Comparison of ENCODE assay signal across 1 cellular context in the genomic region with DNA sequence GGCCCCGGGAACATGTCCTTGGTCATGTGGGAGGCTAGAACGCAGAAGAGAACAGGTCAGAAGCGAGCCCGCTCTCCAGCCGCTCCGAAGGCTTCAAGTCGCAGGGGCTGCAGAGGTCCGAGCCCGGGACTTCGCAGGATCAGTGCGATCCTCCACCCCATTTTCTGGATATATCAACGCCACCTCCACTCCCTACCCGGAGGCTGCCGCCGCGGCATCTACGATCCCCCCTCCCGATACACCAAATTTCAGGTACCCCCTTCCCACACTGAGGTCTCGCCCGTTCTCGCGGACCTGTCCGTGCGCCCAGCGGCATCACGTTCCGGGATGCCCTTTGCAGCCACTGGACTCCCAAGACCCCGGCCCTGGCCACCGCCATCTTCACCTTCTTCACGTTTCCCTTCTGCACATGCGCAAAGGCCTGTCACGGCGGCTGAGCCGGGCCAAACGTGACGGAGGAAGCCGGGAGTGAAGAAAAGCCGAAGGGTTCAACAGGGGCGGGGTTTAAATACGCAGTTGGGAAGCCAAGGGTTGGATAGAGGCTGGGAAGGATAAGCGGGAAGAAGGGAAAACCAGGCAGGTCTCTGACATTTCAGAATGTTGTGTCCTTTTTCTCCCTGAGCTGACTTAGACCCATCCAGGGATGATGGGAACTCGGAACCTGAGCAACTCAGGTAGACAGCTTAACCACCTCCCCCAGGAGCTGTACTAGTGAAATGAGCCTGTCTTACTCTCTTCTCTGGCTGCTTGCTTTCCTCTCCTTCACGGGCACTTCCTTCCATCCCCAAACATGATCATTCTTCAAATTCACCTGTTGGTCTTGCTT.
TF ChIP-seq lines count a peak whose summit lies in the region.

A gene (minus strand): TSS at position 399 of the 826 bp plus-strand sequence. CDS start 20 bp downstream, at position 379.

TF ChIP-seq in HepG2, 621 proteins besides CTCF, POLR2A, EP300 and RAD21 (continued from another document):
- TF ChIP-seq, protein P1, sequence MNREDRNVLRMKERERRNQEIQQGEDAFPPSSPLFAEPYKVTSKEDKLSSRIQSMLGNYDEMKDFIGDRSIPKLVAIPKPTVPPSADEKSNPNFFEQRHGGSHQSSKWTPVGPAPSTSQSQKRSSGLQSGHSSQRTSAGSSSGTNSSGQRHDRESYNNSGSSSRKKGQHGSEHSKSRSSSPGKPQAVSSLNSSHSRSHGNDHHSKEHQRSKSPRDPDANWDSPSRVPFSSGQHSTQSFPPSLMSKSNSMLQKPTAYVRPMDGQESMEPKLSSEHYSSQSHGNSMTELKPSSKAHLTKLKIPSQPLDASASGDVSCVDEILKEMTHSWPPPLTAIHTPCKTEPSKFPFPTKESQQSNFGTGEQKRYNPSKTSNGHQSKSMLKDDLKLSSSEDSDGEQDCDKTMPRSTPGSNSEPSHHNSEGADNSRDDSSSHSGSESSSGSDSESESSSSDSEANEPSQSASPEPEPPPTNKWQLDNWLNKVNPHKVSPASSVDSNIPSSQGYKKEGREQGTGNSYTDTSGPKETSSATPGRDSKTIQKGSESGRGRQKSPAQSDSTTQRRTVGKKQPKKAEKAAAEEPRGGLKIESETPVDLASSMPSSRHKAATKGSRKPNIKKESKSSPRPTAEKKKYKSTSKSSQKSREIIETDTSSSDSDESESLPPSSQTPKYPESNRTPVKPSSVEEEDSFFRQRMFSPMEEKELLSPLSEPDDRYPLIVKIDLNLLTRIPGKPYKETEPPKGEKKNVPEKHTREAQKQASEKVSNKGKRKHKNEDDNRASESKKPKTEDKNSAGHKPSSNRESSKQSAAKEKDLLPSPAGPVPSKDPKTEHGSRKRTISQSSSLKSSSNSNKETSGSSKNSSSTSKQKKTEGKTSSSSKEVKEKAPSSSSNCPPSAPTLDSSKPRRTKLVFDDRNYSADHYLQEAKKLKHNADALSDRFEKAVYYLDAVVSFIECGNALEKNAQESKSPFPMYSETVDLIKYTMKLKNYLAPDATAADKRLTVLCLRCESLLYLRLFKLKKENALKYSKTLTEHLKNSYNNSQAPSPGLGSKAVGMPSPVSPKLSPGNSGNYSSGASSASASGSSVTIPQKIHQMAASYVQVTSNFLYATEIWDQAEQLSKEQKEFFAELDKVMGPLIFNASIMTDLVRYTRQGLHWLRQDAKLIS (CRISPR knock-in tag; IDR thresholded peaks at IDR 0.05), result no peak
- TF ChIP-seq PITX1 (CRISPR knock-in tag; IDR thresholded peaks at IDR 0.05), result peak; percentile 61; the same call in 1 of the 2 replicates
- TF ChIP-seq, protein P2, sequence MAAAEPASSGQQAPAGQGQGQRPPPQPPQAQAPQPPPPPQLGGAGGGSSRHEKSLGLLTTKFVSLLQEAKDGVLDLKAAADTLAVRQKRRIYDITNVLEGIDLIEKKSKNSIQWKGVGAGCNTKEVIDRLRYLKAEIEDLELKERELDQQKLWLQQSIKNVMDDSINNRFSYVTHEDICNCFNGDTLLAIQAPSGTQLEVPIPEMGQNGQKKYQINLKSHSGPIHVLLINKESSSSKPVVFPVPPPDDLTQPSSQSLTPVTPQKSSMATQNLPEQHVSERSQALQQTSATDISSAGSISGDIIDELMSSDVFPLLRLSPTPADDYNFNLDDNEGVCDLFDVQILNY (CRISPR knock-in tag; conservative IDR thresholded peaks at IDR 0.05), result no peak
- TF ChIP-seq, protein P3, sequence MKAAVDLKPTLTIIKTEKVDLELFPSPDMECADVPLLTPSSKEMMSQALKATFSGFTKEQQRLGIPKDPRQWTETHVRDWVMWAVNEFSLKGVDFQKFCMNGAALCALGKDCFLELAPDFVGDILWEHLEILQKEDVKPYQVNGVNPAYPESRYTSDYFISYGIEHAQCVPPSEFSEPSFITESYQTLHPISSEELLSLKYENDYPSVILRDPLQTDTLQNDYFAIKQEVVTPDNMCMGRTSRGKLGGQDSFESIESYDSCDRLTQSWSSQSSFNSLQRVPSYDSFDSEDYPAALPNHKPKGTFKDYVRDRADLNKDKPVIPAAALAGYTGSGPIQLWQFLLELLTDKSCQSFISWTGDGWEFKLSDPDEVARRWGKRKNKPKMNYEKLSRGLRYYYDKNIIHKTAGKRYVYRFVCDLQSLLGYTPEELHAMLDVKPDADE (CRISPR knock-in tag; IDR thresholded peaks at IDR 0.05), result no peak
- no peak for TF ChIP-seq ZFP36L2 (CRISPR knock-in tag; IDR thresholded peaks at IDR 0.05)
- no peak for TF ChIP-seq ZNF256 (CRISPR knock-in tag; conservative IDR thresholded peaks at IDR 0.05)
- TF ChIP-seq, protein P4, sequence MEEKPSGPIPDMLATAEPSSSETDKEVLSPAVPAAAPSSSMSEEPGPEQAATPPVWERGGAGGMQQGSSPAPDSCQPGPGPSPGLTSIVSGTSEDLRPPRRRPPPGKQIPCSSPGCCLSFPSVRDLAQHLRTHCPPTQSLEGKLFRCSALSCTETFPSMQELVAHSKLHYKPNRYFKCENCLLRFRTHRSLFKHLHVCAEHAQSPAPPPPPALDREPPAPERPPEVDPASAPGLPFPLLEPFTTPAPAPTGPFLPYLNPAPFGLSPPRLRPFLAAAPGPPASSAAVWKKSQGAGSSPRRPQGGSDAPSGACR (CRISPR knock-in tag; IDR thresholded peaks at IDR 0.05), result no peak
- TF ChIP-seq, protein P5, sequence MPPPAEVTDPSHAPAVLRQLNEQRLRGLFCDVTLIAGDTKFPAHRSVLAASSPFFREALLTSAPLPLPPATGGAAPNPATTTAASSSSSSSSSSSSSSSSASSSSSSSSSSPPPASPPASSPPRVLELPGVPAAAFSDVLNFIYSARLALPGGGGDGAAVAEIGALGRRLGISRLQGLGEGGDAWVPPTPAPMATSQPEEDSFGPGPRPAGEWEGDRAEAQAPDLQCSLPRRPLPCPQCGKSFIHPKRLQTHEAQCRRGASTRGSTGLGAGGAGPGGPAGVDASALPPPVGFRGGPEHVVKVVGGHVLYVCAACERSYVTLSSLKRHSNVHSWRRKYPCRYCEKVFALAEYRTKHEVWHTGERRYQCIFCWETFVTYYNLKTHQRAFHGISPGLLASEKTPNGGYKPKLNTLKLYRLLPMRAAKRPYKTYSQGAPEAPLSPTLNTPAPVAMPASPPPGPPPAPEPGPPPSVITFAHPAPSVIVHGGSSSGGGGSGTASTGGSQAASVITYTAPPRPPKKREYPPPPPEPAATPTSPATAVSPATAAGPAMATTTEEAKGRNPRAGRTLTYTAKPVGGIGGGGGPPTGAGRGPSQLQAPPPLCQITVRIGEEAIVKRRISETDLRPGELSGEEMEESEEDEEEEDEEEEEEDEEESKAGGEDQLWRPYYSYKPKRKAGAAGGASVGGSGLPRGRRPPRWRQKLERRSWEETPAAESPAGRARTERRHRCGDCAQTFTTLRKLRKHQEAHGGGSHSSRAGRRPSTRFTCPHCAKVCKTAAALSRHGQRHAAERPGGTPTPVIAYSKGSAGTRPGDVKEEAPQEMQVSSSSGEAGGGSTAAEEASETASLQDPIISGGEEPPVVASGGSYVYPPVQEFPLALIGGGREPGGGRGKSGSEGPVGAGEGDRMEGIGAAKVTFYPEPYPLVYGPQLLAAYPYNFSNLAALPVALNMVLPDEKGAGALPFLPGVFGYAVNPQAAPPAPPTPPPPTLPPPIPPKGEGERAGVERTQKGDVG (CRISPR knock-in tag; IDR thresholded peaks at IDR 0.05; ENCODE audit: borderline replicate concordance), result no peak
- TF ChIP-seq, protein P6, sequence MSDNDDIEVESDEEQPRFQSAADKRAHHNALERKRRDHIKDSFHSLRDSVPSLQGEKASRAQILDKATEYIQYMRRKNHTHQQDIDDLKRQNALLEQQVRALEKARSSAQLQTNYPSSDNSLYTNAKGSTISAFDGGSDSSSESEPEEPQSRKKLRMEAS (IDR thresholded peaks at IDR 0.05), result peak; percentile 61; the same call in 1 of the 2 replicates
- TF ChIP-seq ZNF234 (CRISPR knock-in tag; conservative IDR thresholded peaks at IDR 0.05), result no peak
- TF ChIP-seq EZH2 (conservative IDR thresholded peaks at IDR 0.05; ENCODE audit: low read depth, low read length), result no peak
- TF ChIP-seq ARNT (IDR thresholded peaks at IDR 0.05), result no peak
- TF ChIP-seq ZNF737 (CRISPR knock-in tag; IDR thresholded peaks at IDR 0.05; ENCODE audit: borderline replicate concordance), result peak; percentile 63; the same call in 1 of the 2 replicates
- TF ChIP-seq, protein P7, sequence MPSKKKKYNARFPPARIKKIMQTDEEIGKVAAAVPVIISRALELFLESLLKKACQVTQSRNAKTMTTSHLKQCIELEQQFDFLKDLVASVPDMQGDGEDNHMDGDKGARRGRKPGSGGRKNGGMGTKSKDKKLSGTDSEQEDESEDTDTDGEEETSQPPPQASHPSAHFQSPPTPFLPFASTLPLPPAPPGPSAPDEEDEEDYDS (CRISPR knock-in tag; IDR thresholded peaks at IDR 0.05), result peak; percentile 46; the same call in 1 of the 2 replicates
- no peak for TF ChIP-seq JARID2 (CRISPR knock-in tag; IDR thresholded peaks at IDR 0.05; ENCODE audit: insufficient replicate concordance)
- TF ChIP-seq, protein P8, sequence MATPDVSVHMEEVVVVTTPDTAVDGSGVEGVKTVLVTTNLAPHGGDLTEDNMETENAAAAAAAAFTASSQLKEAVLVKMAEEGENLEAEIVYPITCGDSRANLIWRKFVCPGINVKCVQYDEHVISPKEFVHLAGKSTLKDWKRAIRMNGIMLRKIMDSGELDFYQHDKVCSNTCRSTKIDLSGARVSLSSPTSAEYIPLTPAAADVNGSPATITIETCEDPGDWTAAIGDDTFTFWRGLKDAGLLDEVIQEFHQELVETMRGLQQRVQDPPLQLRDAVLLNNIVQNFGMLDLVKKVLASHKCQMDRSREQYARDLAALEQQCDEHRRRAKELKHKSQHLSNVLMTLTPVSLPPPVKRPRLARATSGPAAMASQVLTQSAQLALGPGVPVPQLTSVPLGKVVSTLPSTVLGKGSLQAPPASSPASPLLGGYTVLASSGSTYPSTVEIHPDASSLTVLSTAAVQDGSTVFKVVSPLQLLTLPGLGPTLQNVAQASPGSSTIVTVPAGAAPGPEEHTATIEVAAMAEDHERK (CRISPR knock-in tag; IDR thresholded peaks at IDR 0.05; ENCODE audit: low read depth), result no peak
- TF ChIP-seq, protein P9, sequence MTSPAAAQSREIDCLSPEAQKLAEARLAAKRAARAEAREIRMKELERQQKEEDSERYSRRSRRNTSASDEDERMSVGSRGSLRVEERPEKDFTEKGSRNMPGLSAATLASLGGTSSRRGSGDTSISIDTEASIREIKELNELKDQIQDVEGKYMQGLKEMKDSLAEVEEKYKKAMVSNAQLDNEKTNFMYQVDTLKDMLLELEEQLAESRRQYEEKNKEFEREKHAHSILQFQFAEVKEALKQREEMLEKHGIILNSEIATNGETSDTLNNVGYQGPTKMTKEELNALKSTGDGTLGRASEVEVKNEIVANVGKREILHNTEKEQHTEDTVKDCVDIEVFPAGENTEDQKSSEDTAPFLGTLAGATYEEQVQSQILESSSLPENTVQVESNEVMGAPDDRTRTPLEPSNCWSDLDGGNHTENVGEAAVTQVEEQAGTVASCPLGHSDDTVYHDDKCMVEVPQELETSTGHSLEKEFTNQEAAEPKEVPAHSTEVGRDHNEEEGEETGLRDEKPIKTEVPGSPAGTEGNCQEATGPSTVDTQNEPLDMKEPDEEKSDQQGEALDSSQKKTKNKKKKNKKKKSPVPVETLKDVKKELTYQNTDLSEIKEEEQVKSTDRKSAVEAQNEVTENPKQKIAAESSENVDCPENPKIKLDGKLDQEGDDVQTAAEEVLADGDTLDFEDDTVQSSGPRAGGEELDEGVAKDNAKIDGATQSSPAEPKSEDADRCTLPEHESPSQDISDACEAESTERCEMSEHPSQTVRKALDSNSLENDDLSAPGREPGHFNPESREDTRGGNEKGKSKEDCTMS (CRISPR knock-in tag; conservative IDR thresholded peaks at IDR 0.05), result no peak
- TF ChIP-seq, protein P10, sequence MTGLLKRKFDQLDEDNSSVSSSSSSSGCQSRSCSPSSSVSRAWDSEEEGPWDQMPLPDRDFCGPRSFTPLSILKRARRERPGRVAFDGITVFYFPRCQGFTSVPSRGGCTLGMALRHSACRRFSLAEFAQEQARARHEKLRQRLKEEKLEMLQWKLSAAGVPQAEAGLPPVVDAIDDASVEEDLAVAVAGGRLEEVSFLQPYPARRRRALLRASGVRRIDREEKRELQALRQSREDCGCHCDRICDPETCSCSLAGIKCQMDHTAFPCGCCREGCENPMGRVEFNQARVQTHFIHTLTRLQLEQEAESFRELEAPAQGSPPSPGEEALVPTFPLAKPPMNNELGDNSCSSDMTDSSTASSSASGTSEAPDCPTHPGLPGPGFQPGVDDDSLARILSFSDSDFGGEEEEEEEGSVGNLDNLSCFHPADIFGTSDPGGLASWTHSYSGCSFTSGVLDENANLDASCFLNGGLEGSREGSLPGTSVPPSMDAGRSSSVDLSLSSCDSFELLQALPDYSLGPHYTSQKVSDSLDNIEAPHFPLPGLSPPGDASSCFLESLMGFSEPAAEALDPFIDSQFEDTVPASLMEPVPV (CRISPR knock-in tag; IDR thresholded peaks at IDR 0.05), result peak; percentile 84; the same call in 1 of the 2 replicates
- TF ChIP-seq, protein P11, sequence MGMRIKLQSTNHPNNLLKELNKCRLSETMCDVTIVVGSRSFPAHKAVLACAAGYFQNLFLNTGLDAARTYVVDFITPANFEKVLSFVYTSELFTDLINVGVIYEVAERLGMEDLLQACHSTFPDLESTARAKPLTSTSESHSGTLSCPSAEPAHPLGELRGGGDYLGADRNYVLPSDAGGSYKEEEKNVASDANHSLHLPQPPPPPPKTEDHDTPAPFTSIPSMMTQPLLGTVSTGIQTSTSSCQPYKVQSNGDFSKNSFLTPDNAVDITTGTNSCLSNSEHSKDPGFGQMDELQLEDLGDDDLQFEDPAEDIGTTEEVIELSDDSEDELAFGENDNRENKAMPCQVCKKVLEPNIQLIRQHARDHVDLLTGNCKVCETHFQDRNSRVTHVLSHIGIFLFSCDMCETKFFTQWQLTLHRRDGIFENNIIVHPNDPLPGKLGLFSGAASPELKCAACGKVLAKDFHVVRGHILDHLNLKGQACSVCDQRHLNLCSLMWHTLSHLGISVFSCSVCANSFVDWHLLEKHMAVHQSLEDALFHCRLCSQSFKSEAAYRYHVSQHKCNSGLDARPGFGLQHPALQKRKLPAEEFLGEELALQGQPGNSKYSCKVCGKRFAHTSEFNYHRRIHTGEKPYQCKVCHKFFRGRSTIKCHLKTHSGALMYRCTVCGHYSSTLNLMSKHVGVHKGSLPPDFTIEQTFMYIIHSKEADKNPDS (CRISPR knock-in tag; IDR thresholded peaks at IDR 0.05), result peak; percentile 52; the same call in 1 of the 2 replicates
